36 cellular contexts compared by ENCODE assay signal in the genomic region with DNA sequence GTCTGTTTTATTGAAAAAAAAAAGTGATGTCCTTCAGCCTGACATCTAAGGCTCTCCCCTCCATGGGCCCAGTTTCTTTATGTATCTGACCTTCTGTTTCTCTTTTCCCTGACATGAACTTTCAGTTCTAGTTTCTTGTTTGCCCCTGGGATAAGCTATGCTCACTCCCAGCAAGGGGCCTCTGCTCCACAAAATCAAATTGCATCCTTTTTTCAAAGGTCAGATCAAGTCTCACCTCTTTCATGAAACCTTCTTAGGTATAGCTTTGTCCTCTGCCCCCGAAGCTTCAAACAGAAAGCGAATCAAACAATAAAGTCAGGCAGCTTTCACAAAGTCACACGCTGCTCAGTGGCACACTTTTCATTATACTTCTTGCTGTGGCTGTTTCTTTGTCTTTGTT. TPM values are rescaled to one million over a fixed set of nuclear protein-coding genes. Genes with fewer than 3 reads are reported as not detected.
"Had no signal": no experiment of that assay in that cellular context is flagged by ENCODE, and none has a peak within 500 bp of the region (broad histone marks: within the 10 kb centered on the region; RNA-seq: fewer than 3 reads in every experiment).

No MANE protein-coding gene starts in this region.

- H3K9me3 ChIP-seq: heart left ventricle, ovary, sigmoid colon, thoracic aorta, uterus had no signal

- H3K27me3 ChIP-seq: brain microvascular endothelial cell, foreskin keratinocyte, heart left ventricle, ovary, sigmoid colon, uterus had no signal

- H3K36me3 Mint-ChIP-seq: immature natural killer cell, type B pancreatic cell had no signal

- H3K4me1 ChIP-seq: foreskin keratinocyte, heart left ventricle, sigmoid colon, uterus had no signal

- H3K27me3 Mint-ChIP-seq: progenitor cell of endocrine pancreas, type B pancreatic cell had no signal

- H3K27ac ChIP-seq: brain microvascular endothelial cell, foreskin keratinocyte, heart left ventricle, ovary, sigmoid colon, thoracic aorta, uterus, WERI-Rb-1 had no signal

- DNase-seq: activated CD4-positive, alpha-beta T cell treated with anti-CD3 and anti-CD28 coated beads, Interleukin-2, amount 50 U/mL, for 1 hour; activated CD4-positive, CD25-positive, alpha-beta regulatory T cell treated with anti-CD3 and anti-CD28 coated beads, Interleukin-2, amount 50 U/mL, for 72 hours; activated naive CD4-positive, alpha-beta T cell; activated T-cell treated with anti-CD3 and anti-CD28 coated beads, Interleukin-2, amount 50 U/mL, for 1 hour; brain microvascular endothelial cell; foreskin keratinocyte; heart left ventricle; hypothalamus; immature natural killer cell; kidney; left colon; mammary epithelial cell; ovary; retina; sigmoid colon; small intestine; stimulated activated CD4-positive, alpha-beta T cell treated with anti-CD3 and anti-CD28 coated beads, Interleukin-4, amount 100 ng/mL, for 24 hours; stimulated activated CD8-positive, alpha-beta memory T cell treated with anti-CD3 and anti-CD28 coated beads, Interleukin-4, amount 100 ng/mL, for 48 hours; stimulated activated naive CD4-positive, alpha-beta T cell; T-helper 17 cell; T1000; uterus; WERI-Rb-1 had no signal

- H3K4me3 ChIP-seq: heart left ventricle, ovary, sigmoid colon, thoracic aorta, uterus had no signal

- H3K36me3 ChIP-seq: brain microvascular endothelial cell, heart left ventricle, ovary, sigmoid colon, thoracic aorta, uterus, WERI-Rb-1 had no signal

- H3K9me3 Mint-ChIP-seq: immature natural killer cell, nephron, type B pancreatic cell had no signal

- H3K27ac Mint-ChIP-seq: activated T-helper 2 cell treated with anti-CD3 and anti-CD28 coated beads, Interferon-gamma antibody, Interleukin-2, Interleukin-4, amounts not matched to agents 10 μg/mL and 5 μg/mL and 100 μg/mL, durations not matched to agents 14 hours and 24 hours and 36 hours; immature natural killer cell; nephron; progenitor cell of endocrine pancreas; T-helper 17 cell; type B pancreatic cell had no signal

- H3K4me3 Mint-ChIP-seq: immature natural killer cell, nephron, T-helper 17 cell, type B pancreatic cell had no signal

- H3K4me1 Mint-ChIP-seq: immature natural killer cell, nephron had no signal

- ATAC-seq: esophagus mucosa, foreskin keratinocyte, heart left ventricle, left colon, T-helper 17 cell had no signal

RNA-seq across cellular contexts. Expression of a gene that starts 23.4 kb away (rescaled TPM):
- total RNA-seq: activated T-helper 2 cell treated with anti-CD3 and anti-CD28 coated beads, Interferon-gamma antibody, Interleukin-2, Interleukin-4, amounts not matched to agents 10 μg/mL and 5 μg/mL and 100 μg/mL, durations not matched to agents 14 hours and 24 hours and 36 hours; astrocyte; cardiac septum; chondrocyte; endothelial cell of umbilical vein; esophagus mucosa; foreskin keratinocyte; heart left ventricle; kidney; left colon; liver; mammary epithelial cell; mucosa of gallbladder; progenitor cell of endocrine pancreas; sigmoid colon; subcutaneous adipose tissue; T-helper 17 cell; thoracic aorta had no signal
- polyA plus RNA-seq: endothelial cell of umbilical vein, foreskin keratinocyte, heart left ventricle, immature natural killer cell, liver, mammary epithelial cell, sigmoid colon, small intestine had no signal
